In genomic region chr14:93688794-93689193, GRCh38 we compare ENCODE assay signal across 26 cellular contexts.
"Had no signal": no experiment of that assay in that cellular context is flagged by ENCODE, and none has a peak within 500 bp of the region (broad histone marks: within the 10 kb centered on the region; RNA-seq: fewer than 3 reads in every experiment).

No MANE protein-coding gene starts in this region.

- H3K36me3 ChIP-seq: breast epithelium, esophagus muscularis mucosa, left lung, ovary, prostate gland, right atrium auricular region, spleen, thoracic aorta, upper lobe of left lung had no signal

- H3K4me1 ChIP-seq: esophagus muscularis mucosa, left lung, prostate gland, right atrium auricular region, spleen, upper lobe of left lung had no signal

- H2AFZ ChIP-seq: hepatocyte had no signal

- H3K4me3 ChIP-seq: breast epithelium, esophagus muscularis mucosa, hepatocyte, left lung, lung, ovary, prostate gland, right atrium auricular region, spleen, thoracic aorta, upper lobe of left lung had no signal

- H3K4me2 ChIP-seq: hepatocyte had no signal

- H3K79me2 ChIP-seq: hepatocyte had no signal

- H3K27me3 ChIP-seq: breast epithelium, esophagus muscularis mucosa, ovary, right atrium auricular region, upper lobe of left lung had no signal

- H3K27ac ChIP-seq: breast epithelium, esophagus muscularis mucosa, hepatocyte, left lung, ovary, prostate gland, right atrium auricular region, spleen, thoracic aorta, upper lobe of left lung had no signal

- H3K9me3 ChIP-seq: breast epithelium, esophagus muscularis mucosa, left lung, ovary, prostate gland, right atrium auricular region, spleen, thoracic aorta, upper lobe of left lung had no signal

- DNase-seq: activated CD4-positive, alpha-beta T cell treated with anti-CD3 and anti-CD28 coated beads for 4 hours; activated CD4-positive, alpha-beta T cell treated with anti-CD3 and anti-CD28 coated beads, Interleukin-2, amount 50 U/mL, for 48 hours; activated CD4-positive, CD25-positive, alpha-beta regulatory T cell; activated effector memory CD4-positive, alpha-beta T cell treated with Interleukin-2 at 50 U/mL for 16 hours; activated naive CD4-positive, alpha-beta T cell treated with anti-CD3 and anti-CD28 coated beads for 36 hours; activated naive CD8-positive, alpha-beta T cell treated with anti-CD3 and anti-CD28 coated beads, Interleukin-2, amount 10 ng/mL, durations not matched to agents 7 days and 5 days; activated T-cell treated with anti-CD3 and anti-CD28 coated beads, Interleukin-2, amount 50 U/mL, for 48 hours; amniotic stem cell; effector memory CD8-positive, alpha-beta T cell; glutamatergic neuron; kidney; left lung; naive thymus-derived CD8-positive, alpha-beta T cell; ovary; spleen; stimulated activated CD4-positive, alpha-beta T cell treated with anti-CD3 and anti-CD28 coated beads, Interleukin-4, amount 100 ng/mL, for 1 hour; stimulated activated naive CD4-positive, alpha-beta T cell treated with Interleukin-2 at 50 U/mL for 16 hours; T-helper 17 cell; upper lobe of left lung had no signal
